In genomic region chr2:2848198-2848597, GRCh38 we compare ENCODE assay signal across 24 cellular contexts.
"Had no signal": no experiment of that assay in that cellular context is flagged by ENCODE, and none has a peak within 500 bp of the region (broad histone marks: within the 10 kb centered on the region; RNA-seq: fewer than 3 reads in every experiment).

No MANE protein-coding gene starts in this region.

- H3K4me2 ChIP-seq: PC-9 had no signal

- FAIRE-seq: astrocyte, RCC 7860 had no signal

- H3K9me3 ChIP-seq: adrenal gland, body of pancreas, breast epithelium had no signal

- H2AFZ ChIP-seq: PC-9 had no signal

- ATAC-seq: activated CD8-positive, alpha-beta memory T cell treated with anti-CD3 and anti-CD28 coated beads, Interleukin-2, amount 10 ng/mL, durations not matched to agents 7 days and 5 days; activated naive CD4-positive, alpha-beta T cell treated with anti-CD3 and anti-CD28 coated beads, Interleukin-2, amount 50 U/mL, for 72 hours; body of pancreas had no signal

- DNase-seq: activated CD4-positive, alpha-beta memory T cell treated with anti-CD3 and anti-CD28 coated beads, Interleukin-2, amount 10 ng/mL, durations not matched to agents 7 days and 5 days; activated CD4-positive, alpha-beta T cell treated with anti-CD3 and anti-CD28 coated beads for 1 hour; activated CD4-positive, alpha-beta T cell treated with anti-CD3 and anti-CD28 coated beads for 48 hours; activated CD4-positive, CD25-positive, alpha-beta regulatory T cell; activated CD8-positive, alpha-beta memory T cell treated with anti-CD3 and anti-CD28 coated beads for 24 hours; activated CD8-positive, alpha-beta memory T cell treated with anti-CD3 and anti-CD28 coated beads, Interleukin-2, amount 10 ng/mL, durations not matched to agents 7 days and 5 days; activated CD8-positive, alpha-beta memory T cell treated with anti-CD3 and anti-CD28 coated beads, Interleukin-2, amount 50 U/mL, for 48 hours; activated gamma-delta T cell treated with Interleukin-2 at 50 U/mL for 16 hours; activated naive CD4-positive, alpha-beta T cell treated with anti-CD3 and anti-CD28 coated beads for 36 hours; adrenal gland; NCI-H1930; NCI-H748 treated with DMSO at 0.1 percent for 48 hours; NK-92 treated with Interleukin-12 subunit alpha and Interleukin-12 subunit beta, amount 100 ng/mL, for 24 hours; PC-9; Right ventricle myocardium superior; SW 1271; T-helper 1 cell; T-helper 2 cell; T-helper 9 cell had no signal

- H3K36me3 ChIP-seq: adrenal gland, breast epithelium had no signal

- H3K4me3 ChIP-seq: adrenal gland, body of pancreas, breast epithelium, PC-9 had no signal

- H3K27ac ChIP-seq: adrenal gland, breast epithelium, PC-9 had no signal

- H3K4me1 ChIP-seq: adrenal gland, breast epithelium had no signal

- H3K27me3 ChIP-seq: adrenal gland, body of pancreas, breast epithelium had no signal
